14 cellular contexts compared by ENCODE assay signal in the genomic region with DNA sequence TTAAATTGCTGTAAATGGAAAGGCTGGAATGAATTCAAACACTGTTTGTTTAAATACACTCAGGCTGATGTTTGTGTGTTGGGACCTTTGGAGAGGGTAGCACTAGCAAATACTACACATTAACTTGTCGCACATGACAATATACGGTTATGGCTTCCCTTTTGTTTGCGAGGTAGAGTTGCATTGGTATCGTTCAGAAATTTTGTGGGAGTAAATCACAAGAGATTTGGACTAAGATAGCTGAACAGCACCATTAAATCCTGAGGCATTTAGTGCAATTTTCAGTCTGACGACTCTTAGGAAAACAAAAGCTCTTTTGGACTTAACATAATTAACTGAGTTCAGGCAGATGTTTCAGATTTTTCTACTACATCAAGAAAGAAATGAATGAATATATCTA.
"Had no signal": no experiment of that assay in that cellular context is flagged by ENCODE, and none has a peak within 500 bp of the region (broad histone marks: within the 10 kb centered on the region; RNA-seq: fewer than 3 reads in every experiment).

No MANE protein-coding gene starts in this region.

- H3K4me1 Mint-ChIP-seq: activated naive CD8-positive, alpha-beta T cell treated with anti-CD3 and anti-CD28 coated beads for 36 hours had no signal

- H3K36me3 ChIP-seq: brain microvascular endothelial cell, gastrocnemius medialis, stomach, thyroid gland had no signal

- DNase-seq: activated CD4-positive, alpha-beta memory T cell treated with anti-CD3 and anti-CD28 coated beads for 36 hours; activated CD4-positive, alpha-beta T cell treated with anti-CD3 and anti-CD28 coated beads for 1 hour; activated gamma-delta T cell; activated naive CD8-positive, alpha-beta T cell treated with anti-CD3 and anti-CD28 coated beads for 36 hours; activated T-cell treated with anti-CD3 and anti-CD28 coated beads, Interleukin-2, amount 50 U/mL, for 48 hours; brain microvascular endothelial cell; effector memory CD4-positive, alpha-beta T cell; gastrocnemius medialis; kidney; stimulated activated CD4-positive, alpha-beta T cell treated with anti-CD3 and anti-CD28 coated beads, Interleukin-4, amount 100 ng/mL, for 24 hours; stomach; thyroid gland had no signal

- H3K27ac Mint-ChIP-seq: activated CD4-positive, alpha-beta memory T cell treated with anti-CD3 and anti-CD28 coated beads for 36 hours; activated naive CD8-positive, alpha-beta T cell treated with anti-CD3 and anti-CD28 coated beads for 36 hours had no signal

- H3K4me3 ChIP-seq: gastrocnemius medialis, stomach, thyroid gland had no signal

- H3K4me3 Mint-ChIP-seq: activated CD4-positive, alpha-beta memory T cell treated with anti-CD3 and anti-CD28 coated beads for 36 hours; activated naive CD8-positive, alpha-beta T cell treated with anti-CD3 and anti-CD28 coated beads for 36 hours had no signal

- H3K4me1 ChIP-seq: gastrocnemius medialis, parathyroid adenoma, thyroid gland had no signal

- H2AFZ ChIP-seq: parathyroid adenoma had no signal

- H3K9ac ChIP-seq: parathyroid adenoma had no signal

- H3K9me3 ChIP-seq: gastrocnemius medialis, stomach, thyroid gland had no signal

- H3K27me3 ChIP-seq: brain microvascular endothelial cell, gastrocnemius medialis, stomach, thyroid gland had no signal

- H3K27ac ChIP-seq: brain microvascular endothelial cell, epithelial cell of prostate, gastrocnemius medialis, parathyroid adenoma, stomach, thyroid gland had no signal

- H3K36me3 Mint-ChIP-seq: activated CD4-positive, alpha-beta memory T cell treated with anti-CD3 and anti-CD28 coated beads for 36 hours; activated naive CD8-positive, alpha-beta T cell treated with anti-CD3 and anti-CD28 coated beads for 36 hours had no signal

- H3K27me3 Mint-ChIP-seq: activated CD4-positive, alpha-beta memory T cell treated with anti-CD3 and anti-CD28 coated beads for 36 hours; activated naive CD8-positive, alpha-beta T cell treated with anti-CD3 and anti-CD28 coated beads for 36 hours had no signal
